13 cellular contexts compared by ENCODE assay signal in genomic region chr1:8012955-8013354, GRCh38.
"Had no signal": no experiment of that assay in that cellular context is flagged by ENCODE, and none has a peak within 500 bp of the region (broad histone marks: within the 10 kb centered on the region; RNA-seq: fewer than 3 reads in every experiment).

No MANE protein-coding gene starts in this region.

- DNase-seq: activated CD4-positive, alpha-beta memory T cell treated with anti-CD3 and anti-CD28 coated beads for 36 hours; activated CD4-positive, alpha-beta T cell treated with anti-CD3 and anti-CD28 coated beads for 36 hours; activated naive CD8-positive, alpha-beta T cell treated with anti-CD3 and anti-CD28 coated beads for 36 hours; activated T-cell treated with anti-CD3 and anti-CD28 coated beads for 4 hours; amygdala; dorsolateral prefrontal cortex; erythroblast; immature natural killer cell; natural killer cell; stimulated activated CD4-positive, alpha-beta T cell treated with anti-CD3 and anti-CD28 coated beads, Interleukin-2, amount 100 ng/mL, for 24 hours; stimulated activated naive CD4-positive, alpha-beta T cell treated with Interleukin-2 at 50 U/mL for 16 hours; upper lobe of left lung had no signal

- H3K27ac ChIP-seq: cardiac muscle cell had no signal

- H3K9me3 ChIP-seq: upper lobe of left lung had no signal

- H3K4me3 ChIP-seq: cardiac muscle cell, dorsolateral prefrontal cortex, upper lobe of left lung had no signal

- H3K27me3 ChIP-seq: cardiac muscle cell, dorsolateral prefrontal cortex, upper lobe of left lung had no signal
